In the genomic region with DNA sequence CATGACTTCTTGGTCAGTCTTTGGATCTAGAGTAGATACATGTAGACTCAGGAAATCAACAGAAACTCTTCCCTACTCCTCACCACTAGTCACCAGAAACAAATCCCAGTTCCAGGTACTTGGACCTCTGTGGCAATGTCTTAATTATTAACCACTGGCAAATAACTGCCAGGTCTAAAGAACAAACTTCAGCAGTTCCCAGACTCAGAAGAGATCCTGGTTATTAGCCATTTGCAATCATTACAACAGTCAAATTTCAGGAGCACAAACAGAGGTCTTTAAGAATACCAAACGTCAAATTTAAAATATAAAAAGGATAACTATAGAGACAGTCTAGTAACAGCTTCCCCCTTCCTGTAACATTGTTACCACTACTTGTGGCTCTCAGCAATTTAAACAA, we compare ENCODE assay signal across 12 cellular contexts. TPM values are rescaled to one million over a fixed set of nuclear protein-coding genes. Genes with fewer than 3 reads are reported as not detected.
DNase-seq lines count a peak whose midpoint lies in the region; ATAC-seq and TF ChIP-seq lines count a peak whose summit lies in the region.
"Had no signal": no experiment of that assay in that cellular context is flagged by ENCODE, and none has a peak within 500 bp of the region (broad histone marks: within the 10 kb centered on the region; RNA-seq: fewer than 3 reads in every experiment).

No MANE protein-coding gene starts in this region.

- H3K36me3 Mint-ChIP-seq in CD14-positive monocyte, result peaks cover 16 to 44% of the 10 kb centered on the region in 2 donors
- peaks cover 5% of the 10 kb centered on the region for H3K36me3 Mint-ChIP-seq in IgD-negative memory B cell
- H3K36me3 Mint-ChIP-seq in natural killer cell, result no peaks in the 10 kb centered on the region

- in situ Hi-C loops in G401 (cut with HindIII; ENCODE audit: low sequenced_read_pairs), result no loop called here

- peaks cover 0 to 2% (median 0%) of the 10 kb centered on the region in 7 donors for H3K9me3 Mint-ChIP-seq in CD14-positive monocyte
- no peaks in the 10 kb centered on the region for H3K9me3 Mint-ChIP-seq in IgD-negative memory B cell
- no peaks in the 10 kb centered on the region for H3K9me3 Mint-ChIP-seq in natural killer cell
- H3K9me3 Mint-ChIP-seq: neural crest cell had no signal

- ATAC-seq in body of pancreas (peak; percentile 86), natural killer cell (no peak), Right ventricle myocardium inferior (no peak), HG03457 (IDR thresholded peaks at IDR 0.05; ENCODE audit: unreplicated experiment) (no peak)
- ATAC-seq: HCT116 had no signal

- no peaks in the 10 kb centered on the region for H3K9me3 ChIP-seq in body of pancreas

- H3K4me1 ChIP-seq in body of pancreas, result peaks cover 66% of the 10 kb centered on the region

- no peaks in the 10 kb centered on the region for H3K36me3 ChIP-seq in body of pancreas (replicated peaks in 1 of 2; ENCODE audit: insufficient read depth in 1 of 2, low read depth in 2 of 2)
- H3K36me3 ChIP-seq: cardiac muscle cell had no signal

- no peak for TF ChIP-seq CTCF in CD14-positive monocyte (IDR thresholded peaks at IDR 0.05)
- TF ChIP-seq CTCF in body of pancreas (IDR thresholded peaks at IDR 0.05), result no peak
- TF ChIP-seq CTCF in natural killer cell (IDR thresholded peaks at IDR 0.05), result no peak

- H3K4me1 Mint-ChIP-seq in CD14-positive monocyte (peaks cover 87% of the 10 kb centered on the region), IgD-negative memory B cell (peaks cover 56 to 71% (median 70%) of the 10 kb centered on the region in 3 donors), natural killer cell (peaks cover 90 to 91% of the 10 kb centered on the region in 2 donors)

- H3K4me3 Mint-ChIP-seq in CD14-positive monocyte (peak overlapping the region in 1 of 2 donors; percentile 11), IgD-negative memory B cell (peak overlapping the region in 3 of 4 donors; percentile 14 to 79 (median 45)), natural killer cell (peak overlapping the region; percentile 81)
- H3K4me3 Mint-ChIP-seq: neural crest cell had no signal

- peak overlapping the region in 3 of 4 donors; percentile 64 to 79 (median 66) for H3K27ac ChIP-seq in body of pancreas

- intact Hi-C loops in CD14-positive monocyte (cut with micrococcal nuclease), result no loop called here
- intact Hi-C loops in body of pancreas (cut with DNase I), result no loop called here
- intact Hi-C loops in natural killer cell (cut with micrococcal nuclease), result no loop called here
- intact Hi-C loops in Right ventricle myocardium inferior (cut with DNase I), result no loop called here

- WGBS in body of pancreas, 2 donors, result 7 to 11% methylated on average over 1 of the region's 1 CpG

- H3K27me3 Mint-ChIP-seq in CD14-positive monocyte (ENCODE audit: low read depth in 3 of 3) (no peaks in the 10 kb centered on the region), IgD-negative memory B cell (no peaks in the 10 kb centered on the region), natural killer cell (ENCODE audit: low read depth in 2 of 2) (no peaks in the 10 kb centered on the region)

- H3K27ac Mint-ChIP-seq in CD14-positive monocyte (peak overlapping the region; percentile 69 to 100 (median 99)), IgD-negative memory B cell (peak overlapping the region; percentile 29 to 93 (median 59)), natural killer cell (peak overlapping the region; percentile 95 to 96)

- no peak overlapping the region for H3K4me3 ChIP-seq in body of pancreas
- H3K4me3 ChIP-seq: cardiac muscle cell had no signal

- DNase-seq in CD14-positive monocyte (ENCODE audit: low spot score) (no peak), body of pancreas (peak in 1 of 4 donors; percentile 25), natural killer cell (no peak), Right ventricle myocardium inferior (ENCODE audit: missing footprints) (no peak), G401 (ENCODE audit: low spot score) (no peak), NCI-H187 (lab: John Stamatoyannopoulos, UW) (no peak)
- DNase-seq: stimulated activated CD4-positive, alpha-beta T cell treated with anti-CD3 and anti-CD28 coated beads, Interleukin-15, amount 100 ng/mL, for 24 hours had no signal

- no peaks in the 10 kb centered on the region for H3K27me3 ChIP-seq in body of pancreas
- H3K27me3 ChIP-seq: cardiac muscle cell had no signal

- no peak for TF ChIP-seq POLR2A in body of pancreas (IDR thresholded peaks at IDR 0.05)

RNA-seq across cellular contexts. Expression of gene DIAPH1, which starts 10.2 kb away (rescaled TPM):
- 10 to 100 TPM; 60.2 to 98.6 TPM for polyA plus RNA-seq in CD14-positive monocyte
- 57.6 TPM for polyA plus RNA-seq in IgD-negative memory B cell
- 10 to 100 TPM; 28.3 to 47.0 TPM for total RNA-seq in body of pancreas
- 100 to 1,000 TPM; 410 to 456 (median 419) TPM for total RNA-seq in natural killer cell
- total RNA-seq in Right ventricle myocardium inferior, result 36.1 TPM
- total RNA-seq in G401 (2014; rRNA removed; shearing (Covaris generic)), result 23.5 and 34.0 TPM in 2 replicates

RNA-seq across cellular contexts. Expression of gene HDAC3, which starts 28.1 kb away (rescaled TPM):
- 10 to 100 TPM; 80.5 to 82.3 TPM for polyA plus RNA-seq in CD14-positive monocyte
- polyA plus RNA-seq in IgD-negative memory B cell, result 96.1 TPM
- 10 to 100 TPM; 42.8 to 63.8 TPM for total RNA-seq in body of pancreas
- total RNA-seq in natural killer cell, result 10 to 100 TPM; 66.0 to 85.7 (median 74.7) TPM
- total RNA-seq in Right ventricle myocardium inferior, result 29.9 TPM
- 105 and 117 TPM in 2 replicates for total RNA-seq in G401 (2014; rRNA removed; shearing (Covaris generic))

RNA-seq across cellular contexts. Expression of gene RELL2, which starts 28.2 kb away (rescaled TPM):
- polyA plus RNA-seq in CD14-positive monocyte, result 1 to 10 TPM; 1.0 to 1.3 TPM
- polyA plus RNA-seq in IgD-negative memory B cell, result 5.9 TPM
- 1 to 10 TPM; 2.9 to 8.9 TPM for total RNA-seq in body of pancreas
- 1 to 10 TPM; 5.7 to 6.6 (median 6.1) TPM for total RNA-seq in natural killer cell
- total RNA-seq in Right ventricle myocardium inferior, result 0.78 TPM
- total RNA-seq in G401 (2014; rRNA removed; shearing (Covaris generic)), result 9.9 and 21.2 TPM in 2 replicates

RNA-seq across cellular contexts. Expression of gene FCHSD1, which starts 42.7 kb away (rescaled TPM):
- polyA plus RNA-seq in CD14-positive monocyte, result 1 to 10 TPM; 3.0 to 3.4 TPM
- 9.9 TPM for polyA plus RNA-seq in IgD-negative memory B cell
- total RNA-seq in body of pancreas, result 10 to 100 TPM; 34.8 to 40.9 TPM
- total RNA-seq in natural killer cell, result 100 to 1,000 TPM; 134 to 155 (median 147) TPM
- 4.5 TPM for total RNA-seq in Right ventricle myocardium inferior
- total RNA-seq in G401 (2014; rRNA removed; shearing (Covaris generic)), result 8.8 and 17.7 TPM in 2 replicates

Comparison
In these comparisons a context has a peak if more than half of its experiments do, and no peak if none do; other contexts are left out.
1. RNA of gene DIAPH1, which starts 10.2 kb away (total RNA-seq): 410 to 456 TPM in natural killer cell; 28.3 to 47.0 TPM in body of pancreas, 36.1 TPM in Right ventricle myocardium inferior (single experiment) and 23.5 to 34.0 TPM in G401; every median in the first group is over 4 times any median in the second.
2. Peak in every context shown above with its lines, with median percentiles within 50 percentile points of each other: H3K27ac Mint-ChIP-seq.